26 cellular contexts compared by ENCODE assay signal in the genomic region with DNA sequence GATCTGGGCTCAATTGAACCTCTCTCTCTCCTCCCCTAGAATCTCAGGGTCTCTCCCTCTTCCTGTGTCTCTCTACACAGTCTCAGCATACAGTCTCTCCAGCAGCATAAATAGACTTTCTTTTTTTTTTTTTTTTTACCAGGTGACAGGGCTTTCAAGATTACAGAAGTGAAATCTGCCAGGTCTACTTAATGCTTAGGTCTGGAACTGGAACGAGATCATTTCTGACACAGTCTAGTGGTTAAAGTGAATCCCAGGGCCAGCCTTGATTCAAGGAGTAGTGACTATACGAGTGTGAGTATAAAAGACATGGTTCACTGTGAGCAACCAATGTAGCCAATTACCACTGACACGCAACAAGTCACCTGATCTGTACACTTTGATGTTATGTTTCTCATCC.
"Had no signal": no experiment of that assay in that cellular context is flagged by ENCODE, and none has a peak within 500 bp of the region (broad histone marks: within the 10 kb centered on the region; RNA-seq: fewer than 3 reads in every experiment).

No MANE protein-coding gene starts in this region.

- H3K27me3 Mint-ChIP-seq: activated CD4-positive, alpha-beta memory T cell treated with anti-CD3 and anti-CD28 coated beads for 36 hours; activated CD4-positive, alpha-beta T cell treated with anti-CD3 and anti-CD28 coated beads for 36 hours; activated CD4-positive, alpha-beta T cell treated with anti-CD3 and anti-CD28 coated beads, Interleukin-2, amount 10 ng/mL, durations not matched to agents 24 days and 14 days; activated CD8-positive, alpha-beta memory T cell treated with anti-CD3 and anti-CD28 coated beads, Interleukin-2, amount 10 ng/mL, durations not matched to agents 7 days and 5 days; activated naive CD8-positive, alpha-beta T cell; activated T-cell treated with anti-CD3 and anti-CD28 coated beads, Interleukin-2, amount 50 U/mL, for 24 hours; activated T-helper 17 cell treated with anti-CD3 and anti-CD28 coated beads, Interleukin-2, amount 50 U/mL, for 72 hours; effector memory CD8-positive, alpha-beta T cell had no signal

- H3K4me1 Mint-ChIP-seq: activated CD4-positive, alpha-beta T cell treated with anti-CD3 and anti-CD28 coated beads for 36 hours; activated CD4-positive, alpha-beta T cell treated with anti-CD3 and anti-CD28 coated beads, Interleukin-2, amount 10 ng/mL, durations not matched to agents 24 days and 14 days; activated CD8-positive, alpha-beta memory T cell treated with anti-CD3 and anti-CD28 coated beads, Interleukin-2, amount 10 ng/mL, durations not matched to agents 7 days and 5 days; activated T-helper 17 cell treated with anti-CD3 and anti-CD28 coated beads, Interleukin-2, amount 50 U/mL, for 72 hours had no signal

- H3K27me3 ChIP-seq: brain microvascular endothelial cell, esophagus squamous epithelium had no signal

- DNase-seq: activated CD4-positive, alpha-beta memory T cell treated with anti-CD3 and anti-CD28 coated beads for 36 hours; activated CD4-positive, alpha-beta T cell treated with anti-CD3 and anti-CD28 coated beads for 36 hours; activated CD4-positive, alpha-beta T cell treated with anti-CD3 and anti-CD28 coated beads, Interleukin-2, amount 10 ng/mL, durations not matched to agents 24 days and 14 days; activated CD4-positive, CD25-positive, alpha-beta regulatory T cell; activated CD4-positive, CD25-positive, alpha-beta regulatory T cell treated with anti-CD3 and anti-CD28 coated beads, Interleukin-2, amount 50 U/mL, for 72 hours; activated CD8-positive, alpha-beta memory T cell treated with anti-CD3 and anti-CD28 coated beads, Interleukin-2, amount 10 ng/mL, durations not matched to agents 7 days and 5 days; activated CD8-positive, alpha-beta memory T cell treated with anti-CD3 and anti-CD28 coated beads, Interleukin-2, amount 50 U/mL, for 4 hours; activated CD8-positive, alpha-beta T cell treated with anti-CD3 and anti-CD28 coated beads, Interleukin-2, amount 10 ng/mL, durations not matched to agents 7 days and 5 days; activated effector memory CD4-positive, alpha-beta T cell treated with Interleukin-2 at 50 U/mL for 16 hours; activated gamma-delta T cell treated with Interleukin-2 at 50 U/mL for 16 hours; activated naive CD4-positive, alpha-beta T cell treated with anti-CD3 and anti-CD28 coated beads, Interleukin-2, amount 50 U/mL, for 16 hours; activated naive CD4-positive, alpha-beta T cell treated with Interleukin-2 at 50 U/mL for 16 hours; activated T-cell treated with anti-CD3 and anti-CD28 coated beads, Interleukin-2, amount 50 U/mL, for 24 hours; amniotic stem cell; anterior cingulate cortex; brain microvascular endothelial cell; caudate nucleus; cortex of kidney; dermis blood vessel endothelial cell; effector CD4-positive, alpha-beta T cell; effector memory CD8-positive, alpha-beta T cell; esophagus squamous epithelium; T-helper 2 cell had no signal

- H3K4me3 ChIP-seq: esophagus squamous epithelium had no signal

- H3K9me3 ChIP-seq: esophagus squamous epithelium had no signal

- H3K4me3 Mint-ChIP-seq: activated CD4-positive, alpha-beta memory T cell treated with anti-CD3 and anti-CD28 coated beads for 36 hours; activated CD4-positive, alpha-beta T cell treated with anti-CD3 and anti-CD28 coated beads for 36 hours; activated CD4-positive, alpha-beta T cell treated with anti-CD3 and anti-CD28 coated beads, Interleukin-2, amount 10 ng/mL, durations not matched to agents 24 days and 14 days; activated CD8-positive, alpha-beta memory T cell treated with anti-CD3 and anti-CD28 coated beads, Interleukin-2, amount 10 ng/mL, durations not matched to agents 7 days and 5 days; activated CD8-positive, alpha-beta T cell treated with anti-CD3 and anti-CD28 coated beads, Interleukin-2, amount 10 ng/mL, durations not matched to agents 7 days and 5 days; activated naive CD8-positive, alpha-beta T cell; activated T-cell treated with anti-CD3 and anti-CD28 coated beads, Interleukin-2, amount 50 U/mL, for 24 hours; activated T-helper 17 cell treated with anti-CD3 and anti-CD28 coated beads, Interleukin-2, amount 50 U/mL, for 72 hours; effector memory CD8-positive, alpha-beta T cell had no signal

- ATAC-seq: activated CD4-positive, alpha-beta T cell treated with anti-CD3 and anti-CD28 coated beads for 36 hours; activated CD8-positive, alpha-beta memory T cell treated with anti-CD3 and anti-CD28 coated beads, Interleukin-2, amount 10 ng/mL, durations not matched to agents 7 days and 5 days; activated CD8-positive, alpha-beta T cell treated with anti-CD3 and anti-CD28 coated beads, Interleukin-2, amount 10 ng/mL, durations not matched to agents 7 days and 5 days; activated T-helper 17 cell treated with anti-CD3 and anti-CD28 coated beads, Interleukin-2, amount 50 U/mL, for 72 hours; effector memory CD8-positive, alpha-beta T cell had no signal

- H3K4me1 ChIP-seq: esophagus squamous epithelium had no signal

- H3K27ac Mint-ChIP-seq: activated CD4-positive, alpha-beta memory T cell treated with anti-CD3 and anti-CD28 coated beads for 36 hours; activated CD4-positive, alpha-beta T cell treated with anti-CD3 and anti-CD28 coated beads for 36 hours; activated CD4-positive, alpha-beta T cell treated with anti-CD3 and anti-CD28 coated beads, Interleukin-2, amount 10 ng/mL, durations not matched to agents 24 days and 14 days; activated CD8-positive, alpha-beta memory T cell treated with anti-CD3 and anti-CD28 coated beads, Interleukin-2, amount 10 ng/mL, durations not matched to agents 7 days and 5 days; activated CD8-positive, alpha-beta T cell treated with anti-CD3 and anti-CD28 coated beads, Interleukin-2, amount 10 ng/mL, durations not matched to agents 7 days and 5 days; activated naive CD8-positive, alpha-beta T cell; activated T-cell treated with anti-CD3 and anti-CD28 coated beads, Interleukin-2, amount 50 U/mL, for 24 hours; activated T-helper 17 cell treated with anti-CD3 and anti-CD28 coated beads, Interleukin-2, amount 50 U/mL, for 72 hours; effector memory CD8-positive, alpha-beta T cell had no signal

- H3K27ac ChIP-seq: brain microvascular endothelial cell, epithelial cell of prostate, esophagus squamous epithelium had no signal

- H3K36me3 Mint-ChIP-seq: activated CD4-positive, alpha-beta memory T cell treated with anti-CD3 and anti-CD28 coated beads for 36 hours; activated CD8-positive, alpha-beta memory T cell treated with anti-CD3 and anti-CD28 coated beads, Interleukin-2, amount 10 ng/mL, durations not matched to agents 7 days and 5 days; activated naive CD8-positive, alpha-beta T cell had no signal

- H3K9me3 Mint-ChIP-seq: activated CD4-positive, alpha-beta T cell treated with anti-CD3 and anti-CD28 coated beads, Interleukin-2, amount 10 ng/mL, durations not matched to agents 24 days and 14 days had no signal
